Comparison of ENCODE assay signal across 12 cellular contexts in genomic region chr3:187795207-187795960, GRCh38.
"Had no signal": no experiment of that assay in that cellular context is flagged by ENCODE, and none has a peak within 500 bp of the region (broad histone marks: within the 10 kb centered on the region; RNA-seq: fewer than 3 reads in every experiment).

No MANE protein-coding gene starts in this region.

- H3K4me3 Mint-ChIP-seq: activated CD4-positive, alpha-beta memory T cell treated with anti-CD3 and anti-CD28 coated beads, Interleukin-2, amount 10 ng/mL, durations not matched to agents 7 days and 5 days; activated T-cell treated with anti-CD3 and anti-CD28 coated beads, Interleukin-2, amount 50 U/mL, for 72 hours; endodermal cell; memory B cell; nephron progenitor cell had no signal

- H3K27ac Mint-ChIP-seq: activated CD4-positive, alpha-beta memory T cell treated with anti-CD3 and anti-CD28 coated beads, Interleukin-2, amount 10 ng/mL, durations not matched to agents 7 days and 5 days; endodermal cell; memory B cell; nephron progenitor cell had no signal

- H3K9me3 Mint-ChIP-seq: endodermal cell had no signal

- H3K27ac ChIP-seq: thyroid gland, vagina had no signal

- ATAC-seq: activated CD4-positive, CD25-positive, alpha-beta regulatory T cell treated with anti-CD3 and anti-CD28 coated beads, Interleukin-2, amount 50 U/mL, for 24 hours; activated T-cell treated with anti-CD3 and anti-CD28 coated beads, Interleukin-2, amount 50 U/mL, for 72 hours had no signal

- H3K36me3 ChIP-seq: thyroid gland, vagina had no signal

- H3K27me3 Mint-ChIP-seq: activated CD4-positive, alpha-beta memory T cell treated with anti-CD3 and anti-CD28 coated beads, Interleukin-2, amount 10 ng/mL, durations not matched to agents 7 days and 5 days had no signal

- H3K4me3 ChIP-seq: thyroid gland, vagina had no signal

- H3K4me1 ChIP-seq: vagina had no signal

- DNase-seq: activated CD4-positive, alpha-beta memory T cell treated with anti-CD3 and anti-CD28 coated beads, Interleukin-2, amount 10 ng/mL, durations not matched to agents 7 days and 5 days; activated naive CD4-positive, alpha-beta T cell treated with Interleukin-2 at 50 U/mL for 16 hours; activated T-cell treated with anti-CD3 and anti-CD28 coated beads, Interleukin-2, amount 50 U/mL, for 72 hours; endodermal cell; hypothalamus; nephron progenitor cell; stimulated activated CD4-positive, alpha-beta T cell treated with anti-CD3 and anti-CD28 coated beads, Interleukin-4, amount 100 ng/mL, for 1 hour; stimulated activated CD8-positive, alpha-beta memory T cell treated with anti-CD3 and anti-CD28 coated beads, Interleukin-4, amount 100 ng/mL, for 48 hours had no signal

- H3K9me3 ChIP-seq: thyroid gland, vagina had no signal

- H3K27me3 ChIP-seq: thyroid gland, vagina had no signal
